ENCODE assay signal across 13 cellular contexts in genomic region chr3:112378989-112379692, GRCh38. TPM values are rescaled to one million over a fixed set of nuclear protein-coding genes. Genes with fewer than 3 reads are reported as not detected.
A peak's percentile ranks its signal among the peaks of the same experiment; 100 is the strongest.
DNase-seq lines count a peak whose midpoint lies in the region; ATAC-seq, FAIRE-seq and TF ChIP-seq lines count a peak whose summit lies in the region.
"Had no signal": no experiment of that assay in that cellular context is flagged by ENCODE, and none has a peak within 500 bp of the region (broad histone marks: within the 10 kb centered on the region; RNA-seq: fewer than 3 reads in every experiment).

No MANE protein-coding gene starts in this region.

- FAIRE-seq in keratinocyte (lab: Jason Lieb, UNC) = peak; percentile 97
- FAIRE-seq: GM12878, TTC549 had no signal

- H3K4me2 ChIP-seq in keratinocyte (ENCODE audit: control insufficient read depth, extremely low read depth, insufficient read depth, low read depth, low read length) = peak overlapping the region; percentile 78

- no peaks in the 10 kb centered on the region for H3K9me1 ChIP-seq in keratinocyte (ENCODE audit: control insufficient read depth, extremely low read depth, insufficient read depth, low read length)

- DNase-seq in activated naive CD4-positive, alpha-beta T cell treated with anti-CD3 and anti-CD28 coated beads, Interleukin-2, amount 50 U/mL, for 72 hours (ENCODE audit: low spot score in 2 of 2) = no peak
- no peak for DNase-seq in activated naive CD4-positive, alpha-beta T cell treated with Interleukin-2 at 50 U/mL for 16 hours
- DNase-seq in activated B cell treated with CpG ODN at 0.5 μM for 24 hours (no peak), keratinocyte (ENCODE audit: low read depth, low spot score) (peak; percentile 78), ureter (ENCODE audit: low spot score) (peak; percentile 54), NCI-H2107 treated with DMSO at 0.1 percent for 48 hours (lab: John Stamatoyannopoulos, UW; ENCODE audit: unreplicated experiment) (no peak), HUDEP-2 (lab: John Stamatoyannopoulos, UW; ENCODE audit: unreplicated experiment in 76 of 76) (no peak), cerebellar nuclear complex (lab: John Stamatoyannopoulos, UW) (no peak)
- DNase-seq: activated naive CD8-positive, alpha-beta T cell treated with anti-CD3 and anti-CD28 coated beads, Interleukin-2, amount 10 ng/mL, durations not matched to agents 7 days and 5 days; BE2C; stimulated activated CD4-positive, alpha-beta T cell treated with anti-CD3 and anti-CD28 coated beads, Interleukin-4, amount 100 ng/mL, for 24 hours had no signal

- H3K9ac ChIP-seq in keratinocyte (ENCODE audit: control insufficient read depth, extremely low read depth, insufficient read depth, low read length) = peak overlapping the region; percentile 68

- H3K27ac ChIP-seq in keratinocyte (ENCODE audit: control insufficient read depth, insufficient read depth, low read length) = peak overlapping the region; percentile 88

- H3K4me1 ChIP-seq in keratinocyte (ENCODE audit: control insufficient read depth, extremely low read depth, insufficient read depth, low read length) = peaks cover 28% of the 10 kb centered on the region
- H3K4me1 ChIP-seq: BE2C had no signal

- peaks cover 49% of the 10 kb centered on the region for H3K4me1 Mint-ChIP-seq in activated B cell treated with CpG ODN at 0.5 μM for 24 hours

- TF ChIP-seq CTCF in activated B cell treated with CpG ODN at 0.5 μM for 24 hours (IDR thresholded peaks at IDR 0.05) (no peak), keratinocyte (optimal IDR thresholded peaks at IDR 0.05 in 1 of 3, IDR thresholded peaks at IDR 0.05 in 1 of 3, conservative IDR thresholded peaks at IDR 0.05 in 1 of 3; ENCODE audit: extremely low read depth in 1 of 3, insufficient read depth in 2 of 3, low read length in 3 of 3) (no peak)

- no peak overlapping the region for H3K27ac Mint-ChIP-seq in activated naive CD4-positive, alpha-beta T cell treated with anti-CD3 and anti-CD28 coated beads, Interleukin-2, amount 50 U/mL, for 72 hours
- peak overlapping the region; percentile 2 for H3K27ac Mint-ChIP-seq in activated B cell treated with CpG ODN at 0.5 μM for 24 hours
- H3K27ac Mint-ChIP-seq: activated naive CD8-positive, alpha-beta T cell treated with anti-CD3 and anti-CD28 coated beads, Interleukin-2, amount 10 ng/mL, durations not matched to agents 7 days and 5 days had no signal

- H2AFZ ChIP-seq in keratinocyte (ENCODE audit: control insufficient read depth, low read length) = peak overlapping the region; percentile 88

- H3K27me3 ChIP-seq in keratinocyte (ENCODE audit: control insufficient read depth, extremely low read depth, insufficient read depth, low read length) = no peaks in the 10 kb centered on the region
- H3K27me3 ChIP-seq: BE2C had no signal

- CTCF ChIA-PET in activated B cell treated with CpG ODN at 0.5 μM for 24 hours (lab: Charles Lee) = no interaction called here

- dilution Hi-C loops in keratinocyte (cut with MboI; ENCODE audit: extremely low pct_ligation_motif_present, low sequenced_read_pairs) = no loop called here

- no peaks in the 10 kb centered on the region for H3K79me2 ChIP-seq in keratinocyte (ENCODE audit: control insufficient read depth, insufficient read depth, low read length)

- intact Hi-C loops in activated B cell treated with CpG ODN at 0.5 μM for 24 hours (cut with micrococcal nuclease) = no loop called here

- no peak overlapping the region for H3K4me3 Mint-ChIP-seq in activated B cell treated with CpG ODN at 0.5 μM for 24 hours
- H3K4me3 Mint-ChIP-seq: activated naive CD8-positive, alpha-beta T cell treated with anti-CD3 and anti-CD28 coated beads, Interleukin-2, amount 10 ng/mL, durations not matched to agents 7 days and 5 days had no signal

- ATAC-seq in activated naive CD4-positive, alpha-beta T cell treated with anti-CD3 and anti-CD28 coated beads, Interleukin-2, amount 50 U/mL, for 72 hours = peak; percentile 30 to 39
- ATAC-seq in activated B cell treated with CpG ODN at 0.5 μM for 24 hours (ENCODE audit: low read depth) = no peak
- ATAC-seq: GM12878 had no signal

- POLR2A ChIA-PET in activated B cell treated with CpG ODN at 0.5 μM for 24 hours (lab: Charles Lee) = no interaction called here

- H3K9me3 Mint-ChIP-seq in activated naive CD4-positive, alpha-beta T cell treated with anti-CD3 and anti-CD28 coated beads, Interleukin-2, amount 50 U/mL, for 72 hours = peaks cover 0 to 16% of the 10 kb centered on the region in 2 donors
- H3K9me3 Mint-ChIP-seq in activated B cell treated with CpG ODN at 0.5 μM for 24 hours = no peaks in the 10 kb centered on the region

- peaks cover 0 to 10% of the 10 kb centered on the region in 2 donors for H3K36me3 Mint-ChIP-seq in activated naive CD4-positive, alpha-beta T cell treated with anti-CD3 and anti-CD28 coated beads, Interleukin-2, amount 50 U/mL, for 72 hours
- peaks cover 2% of the 10 kb centered on the region for H3K36me3 Mint-ChIP-seq in activated B cell treated with CpG ODN at 0.5 μM for 24 hours (ENCODE audit: low read depth)

- no peaks in the 10 kb centered on the region for H3K9me3 ChIP-seq in keratinocyte (ENCODE audit: control insufficient read depth, low read depth, low read length)
- H3K9me3 ChIP-seq: BE2C had no signal

- no peaks in the 10 kb centered on the region for H3K27me3 Mint-ChIP-seq in activated B cell treated with CpG ODN at 0.5 μM for 24 hours
- H3K27me3 Mint-ChIP-seq: activated naive CD8-positive, alpha-beta T cell treated with anti-CD3 and anti-CD28 coated beads, Interleukin-2, amount 10 ng/mL, durations not matched to agents 7 days and 5 days had no signal

- H4K20me1 ChIP-seq in keratinocyte (ENCODE audit: control insufficient read depth, extremely low read depth, insufficient read depth, low read length) = no peaks in the 10 kb centered on the region

- H3K36me3 ChIP-seq in keratinocyte (ENCODE audit: control insufficient read depth in 2 of 2, extremely low read depth in 1 of 2, insufficient read depth in 2 of 2, low read length in 2 of 2) = no peaks in the 10 kb centered on the region
- H3K36me3 ChIP-seq: BE2C had no signal

- H3K4me3 ChIP-seq in keratinocyte (ENCODE audit: control insufficient read depth in 2 of 3, extremely low read depth in 1 of 3, insufficient read depth in 2 of 3, low read depth in 1 of 3, low read length in 3 of 3) = peak overlapping the region in 2 of 3 experiments; percentile 43 to 44
- H3K4me3 ChIP-seq: GM12878 had no signal

RNA-seq across cellular contexts. Expression of gene CD200, which starts 46.2 kb away (rescaled TPM):
- 10 to 100 TPM; 34.5 to 63.3 TPM for total RNA-seq in activated naive CD4-positive, alpha-beta T cell treated with anti-CD3 and anti-CD28 coated beads, Interleukin-2, amount 50 U/mL, for 72 hours
- 19.0 and 19.4 TPM in 2 replicates for total RNA-seq in activated B cell treated with CpG ODN at 0.5 μM for 24 hours
- polyA plus RNA-seq in keratinocyte = 0.05 to 0.14 TPM (median 0.07 TPM) in 3 replicates
- polyA plus RNA-seq in keratinocyte (2011; ENCODE audit: low read depth) = not detected
- polyA plus RNA-seq in keratinocyte (2011; cell fraction: cytosol; rRNA removed) = 0.07 TPM in 1 of 2 replicates, not detected in the other
- polyA plus RNA-seq in keratinocyte (2011; cell fraction: nucleus; rRNA removed) = 0.29 and 0.39 TPM in 2 replicates
- polyA plus RNA-seq in keratinocyte (2012; ENCODE audit: low replicate concordance) = 0.10 and 0.41 TPM in 2 replicates
- not detected in 3 replicates for polyA minus RNA-seq in keratinocyte
- polyA minus RNA-seq in keratinocyte (2011; cell fraction: cytosol; rRNA and poly(A)+ RNA removed) = not detected
- not detected in 2 replicates for polyA minus RNA-seq in keratinocyte (2011; cell fraction: nucleus; rRNA and poly(A)+ RNA removed)
- 14.3 TPM for total RNA-seq in ureter

Comparison
In these comparisons a context has a peak if more than half of its experiments do, and no peak if none do; other contexts are left out.
1. DNase-seq: peak in keratinocyte (single experiment) and ureter (single experiment); none in activated naive CD4-positive, alpha-beta T cell treated with anti-CD3 and anti-CD28 coated beads, Interleukin-2, amount 50 U/mL, for 72 hours (0 of 2), activated naive CD4-positive, alpha-beta T cell treated with Interleukin-2 at 50 U/mL for 16 hours (single experiment), activated B cell treated with CpG ODN at 0.5 μM for 24 hours (single experiment), NCI-H2107 treated with DMSO at 0.1 percent for 48 hours (single experiment), HUDEP-2 (0 of 76) and cerebellar nuclear complex (0 of 2).